ENCODE assay signal across 23 cellular contexts in the genomic region with DNA sequence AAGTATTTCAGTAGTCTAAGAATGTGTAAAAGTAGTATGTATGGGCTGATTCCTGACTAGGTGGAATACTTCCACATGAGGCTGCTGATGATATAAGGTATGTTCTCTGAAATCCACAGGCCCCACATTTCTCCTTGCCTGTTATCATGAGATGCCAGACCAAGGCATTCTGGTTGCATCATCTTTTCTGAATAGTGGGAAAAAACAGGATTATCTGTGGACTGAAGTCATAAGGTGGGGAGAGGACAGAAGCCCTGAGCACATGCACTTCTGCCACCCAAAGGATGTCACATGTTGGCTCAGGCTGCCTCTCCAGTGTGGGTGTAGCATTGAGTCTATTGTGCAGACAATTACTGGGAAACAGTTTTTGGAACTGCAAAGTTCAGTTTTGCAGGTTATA.
DNase-seq lines count a peak whose midpoint lies in the region; ATAC-seq, FAIRE-seq and TF ChIP-seq lines count a peak whose summit lies in the region.
"Had no signal": no experiment of that assay in that cellular context is flagged by ENCODE, and none has a peak within 500 bp of the region (broad histone marks: within the 10 kb centered on the region; RNA-seq: fewer than 3 reads in every experiment).

No MANE protein-coding gene starts in this region.

- no peak overlapping the region for H3K23ac ChIP-seq in trophoblast cell (ENCODE audit: low read length)

- H3K27ac ChIP-seq in brain microvascular endothelial cell (peak overlapping the region; percentile 91), trophoblast cell (ENCODE audit: low read depth, low read length) (peak overlapping the region; percentile 83)
- H3K27ac ChIP-seq: body of pancreas, C4-2B, transverse colon had no signal

- TF ChIP-seq CTCF in brain microvascular endothelial cell (IDR thresholded peaks at IDR 0.05; ENCODE audit: low read depth, low read length, missing control alignments) (no peak), nephron progenitor cell (IDR thresholded peaks at IDR 0.05) (no peak)

- H3K27me3 ChIP-seq in brain microvascular endothelial cell (replicated peaks) (no peaks in the 10 kb centered on the region), trophoblast cell (ENCODE audit: insufficient read depth, low read length) (no peaks in the 10 kb centered on the region)
- H3K27me3 ChIP-seq: body of pancreas, transverse colon had no signal

- H3K79me2 ChIP-seq in trophoblast cell (ENCODE audit: control insufficient read depth, insufficient read depth, low read length, poor library complexity): peaks cover 2% of the 10 kb centered on the region

- peak overlapping the region; percentile 37 for H3K4ac ChIP-seq in trophoblast cell (ENCODE audit: low read depth, low read length)

- peaks cover 8 to 9% of the 10 kb centered on the region in 2 experiments for H3K4me1 ChIP-seq in trophoblast cell (ENCODE audit: control insufficient read depth in 1 of 2, insufficient read depth in 2 of 2, low read length in 2 of 2)
- H3K4me1 ChIP-seq: body of pancreas had no signal

- H3K9me3 Mint-ChIP-seq in nephron progenitor cell: no peaks in the 10 kb centered on the region
- H3K9me3 Mint-ChIP-seq: activated CD4-positive, alpha-beta T cell treated with anti-CD3 and anti-CD28 coated beads, Interleukin-2, amount 10 ng/mL, durations not matched to agents 24 days and 14 days; activated naive CD8-positive, alpha-beta T cell treated with anti-CD3 and anti-CD28 coated beads, Interleukin-2, amount 50 U/mL, for 24 hours; activated T-cell treated with anti-CD3 and anti-CD28 coated beads, Interleukin-2, amount 50 U/mL, for 24 hours; T-helper 2 cell treated with Interferon-gamma antibody and Interleukin-4, amounts not matched to agents 5 μg/mL and 100 μg/mL, for 36 hours had no signal

- H3K36me3 ChIP-seq in brain microvascular endothelial cell (replicated peaks) (no peaks in the 10 kb centered on the region), trophoblast cell (ENCODE audit: control insufficient read depth in 1 of 2, insufficient read depth in 2 of 2, low read length in 2 of 2) (no peaks in the 10 kb centered on the region)
- H3K36me3 ChIP-seq: transverse colon had no signal

- peaks cover 18% of the 10 kb centered on the region for H3K79me1 ChIP-seq in trophoblast cell (ENCODE audit: low read length)

- H2AK5ac ChIP-seq in trophoblast cell (ENCODE audit: low read length): peak overlapping the region; percentile 32

- in situ Hi-C loops in brain microvascular endothelial cell (cut with HindIII; ENCODE audit: low pct_ligation_motif_present, low sequenced_read_pairs): no loop called here

- FAIRE-seq in H54 (lab: Jason Lieb, UNC): no peak
- FAIRE-seq: D721Med, GM12878, small intestine had no signal

- no peak for ATAC-seq in GM18867 (IDR thresholded peaks at IDR 0.05; ENCODE audit: unreplicated experiment)
- ATAC-seq: activated naive CD8-positive, alpha-beta T cell treated with anti-CD3 and anti-CD28 coated beads, Interleukin-2, amount 50 U/mL, for 24 hours; body of pancreas; natural killer cell; Right ventricle myocardium inferior had no signal

- H2BK120ac ChIP-seq in trophoblast cell (ENCODE audit: insufficient read depth, low read length, poor library complexity): peak overlapping the region; percentile 50

- DNase-seq in Ammon's horn (ENCODE audit: low spot score) (peak; percentile 54), NCI-H226 (peak; percentile 55), brain microvascular endothelial cell (no peak), trophoblast cell (no peak), H54 (ENCODE audit: insufficient read length, low spot score) (no peak), nephron progenitor cell (no peak), NCI-H748 treated with DMSO at 0.1 percent for 48 hours (lab: John Stamatoyannopoulos, UW) (no peak)
- DNase-seq: activated CD4-positive, alpha-beta T cell treated with anti-CD3 and anti-CD28 coated beads, Interleukin-2, amount 10 ng/mL, durations not matched to agents 24 days and 14 days; activated naive CD8-positive, alpha-beta T cell treated with anti-CD3 and anti-CD28 coated beads, Interleukin-2, amount 50 U/mL, for 24 hours; activated T-cell treated with anti-CD3 and anti-CD28 coated beads, Interleukin-2, amount 50 U/mL, for 24 hours; body of pancreas; MM.1S; natural killer cell; NCI-H1417 treated with DMSO at 0.1 percent for 48 hours; small intestine; stimulated activated CD4-positive, alpha-beta T cell treated with anti-CD3 and anti-CD28 coated beads, Interleukin-1b, Interleukin-23, amount 100 ng/mL, for 48 hours; transverse colon had no signal

- no peak overlapping the region for H2AFZ ChIP-seq in trophoblast cell (ENCODE audit: insufficient read depth, low read length, poor library complexity)

- H4K12ac ChIP-seq in trophoblast cell (ENCODE audit: low read depth, low read length): no peak overlapping the region

- H3K4me3 ChIP-seq in brain microvascular endothelial cell (ENCODE audit: low read depth, low read length): no peak overlapping the region
- no peak overlapping the region for H3K4me3 ChIP-seq in trophoblast cell (ENCODE audit: low read depth, low read length)
- H3K4me3 ChIP-seq: body of pancreas, GM12878, transverse colon had no signal

- no peaks in the 10 kb centered on the region for H3K27me3 Mint-ChIP-seq in nephron progenitor cell (ENCODE audit: low read depth, poor library complexity)
- H3K27me3 Mint-ChIP-seq: activated CD4-positive, alpha-beta T cell treated with anti-CD3 and anti-CD28 coated beads, Interleukin-2, amount 10 ng/mL, durations not matched to agents 24 days and 14 days; activated naive CD8-positive, alpha-beta T cell treated with anti-CD3 and anti-CD28 coated beads, Interleukin-2, amount 50 U/mL, for 24 hours had no signal

- no peaks in the 10 kb centered on the region for H3K36me3 Mint-ChIP-seq in nephron progenitor cell (ENCODE audit: low read depth)
- H3K36me3 Mint-ChIP-seq: natural killer cell had no signal

- H3K9me3 ChIP-seq in trophoblast cell (ENCODE audit: insufficient read depth, low read depth, low read length): no peaks in the 10 kb centered on the region
- H3K9me3 ChIP-seq: body of pancreas, transverse colon had no signal

- no peak overlapping the region for H3K4me2 ChIP-seq in trophoblast cell (ENCODE audit: low read length)

- H3K14ac ChIP-seq in trophoblast cell (ENCODE audit: low read length): peak overlapping the region; percentile 63

- no peak for TF ChIP-seq POLR2A in H54 (IDR thresholded peaks at IDR 0.05; ENCODE audit: low read depth, low read length)

- H3K4me3 Mint-ChIP-seq in nephron progenitor cell: no peak overlapping the region
- H3K4me3 Mint-ChIP-seq: activated CD4-positive, alpha-beta T cell treated with anti-CD3 and anti-CD28 coated beads, Interleukin-2, amount 10 ng/mL, durations not matched to agents 24 days and 14 days; activated naive CD8-positive, alpha-beta T cell treated with anti-CD3 and anti-CD28 coated beads, Interleukin-2, amount 50 U/mL, for 24 hours; activated T-cell treated with anti-CD3 and anti-CD28 coated beads, Interleukin-2, amount 50 U/mL, for 24 hours; natural killer cell; T-helper 2 cell treated with Interferon-gamma antibody and Interleukin-4, amounts not matched to agents 5 μg/mL and 100 μg/mL, for 36 hours had no signal

- H2BK5ac ChIP-seq in trophoblast cell (ENCODE audit: low read depth, low read length, poor library complexity): peak overlapping the region; percentile 29

- H2BK12ac ChIP-seq in trophoblast cell (ENCODE audit: low read length): peak overlapping the region; percentile 70

- peak overlapping the region; percentile 64 for H4K8ac ChIP-seq in trophoblast cell (ENCODE audit: low read depth, low read length)

- H3K9ac ChIP-seq in trophoblast cell (ENCODE audit: low read length): no peak overlapping the region

- H3K4me1 Mint-ChIP-seq in nephron progenitor cell: peaks cover 12% of the 10 kb centered on the region
- H3K4me1 Mint-ChIP-seq: natural killer cell had no signal

- no peak overlapping the region for H3K27ac Mint-ChIP-seq in nephron progenitor cell
- H3K27ac Mint-ChIP-seq: activated naive CD8-positive, alpha-beta T cell treated with anti-CD3 and anti-CD28 coated beads, Interleukin-2, amount 50 U/mL, for 24 hours; activated T-cell treated with anti-CD3 and anti-CD28 coated beads, Interleukin-2, amount 50 U/mL, for 24 hours; natural killer cell had no signal

- peak overlapping the region; percentile 94 for H4K91ac ChIP-seq in trophoblast cell (ENCODE audit: low read depth, low read length)

- peak overlapping the region; percentile 54 for H3K18ac ChIP-seq in trophoblast cell (ENCODE audit: low read length)

Comparison
In these comparisons a context has a peak if more than half of its experiments do, and no peak if none do; other contexts are left out.
1. DNase-seq: peak in Ammon's horn (single experiment) and NCI-H226 (single experiment); none in brain microvascular endothelial cell (single experiment), trophoblast cell (0 of 2), H54 (single experiment), nephron progenitor cell (single experiment) and NCI-H748 treated with DMSO at 0.1 percent for 48 hours (single experiment).